ENCODE assay signal across 8 cellular contexts in the genomic region with DNA sequence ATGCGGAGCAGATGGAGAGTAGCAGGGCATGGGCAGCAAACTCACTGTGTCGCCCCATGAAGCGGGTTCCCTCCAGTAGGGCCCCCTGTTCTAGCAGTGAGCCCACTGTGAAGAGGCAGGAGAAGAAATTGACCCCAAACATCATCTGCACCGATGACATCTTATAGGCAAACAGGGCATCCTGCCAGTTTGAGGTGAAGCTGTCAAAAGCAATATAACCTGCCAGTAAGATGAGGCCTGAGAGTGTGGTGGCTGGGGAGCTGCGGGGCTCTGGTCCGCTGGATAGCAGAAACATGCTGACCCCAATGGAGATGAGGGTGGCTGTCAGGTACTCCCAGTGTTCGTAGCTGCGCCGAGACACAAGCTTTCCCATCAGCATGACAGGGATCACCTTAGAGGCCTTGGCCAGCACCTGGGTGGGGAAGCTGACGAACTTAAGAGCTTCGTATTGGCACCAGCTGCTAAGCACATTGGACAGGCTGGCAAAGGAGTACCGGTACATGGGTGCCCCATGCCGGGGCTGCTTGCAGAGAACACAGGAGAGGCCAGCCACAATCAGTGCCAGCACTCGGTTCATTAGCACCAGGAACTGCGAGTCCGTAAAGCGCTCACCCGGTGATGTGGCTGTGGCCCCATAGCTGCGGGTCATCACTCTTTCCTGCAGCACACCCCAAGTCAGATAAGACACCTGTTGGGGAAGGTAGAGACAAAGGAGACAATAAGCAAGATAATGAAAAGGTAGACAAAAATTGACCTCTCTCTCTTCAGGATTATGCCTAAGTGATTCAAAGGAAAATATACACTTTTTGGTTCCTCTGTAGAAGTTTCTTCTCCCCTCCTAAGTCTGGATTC. TPM values are rescaled to one million over a fixed set of nuclear protein-coding genes. Genes with fewer than 3 reads are reported as not detected.
DNase-seq lines count a peak whose midpoint lies in the region; ATAC-seq lines count a peak whose summit lies in the region.

No MANE protein-coding gene starts in this region.

- peaks cover 67% of the 10 kb centered on the region for H3K36me3 ChIP-seq in CD4-positive, alpha-beta memory T cell (ENCODE audit: insufficient read depth, low read length)
- H3K36me3 ChIP-seq in naive thymus-derived CD4-positive, alpha-beta T cell (ENCODE audit: control insufficient read depth in 2 of 3, insufficient read depth in 3 of 3, low read length in 3 of 3): peaks cover 20 to 69% (median 25%) of the 10 kb centered on the region in 3 experiments

- H3K27ac Mint-ChIP-seq in CD4-positive, alpha-beta memory T cell: peak overlapping the region; percentile 30 to 97 (median 90)
- H3K27ac Mint-ChIP-seq in IgD-negative memory B cell: peak overlapping the region; percentile 88 to 98 (median 93)
- peak overlapping the region; percentile 91 for H3K27ac Mint-ChIP-seq in activated T-cell treated with anti-CD3 and anti-CD28 coated beads, Interleukin-2, amount 50 U/mL, for 72 hours
- H3K27ac Mint-ChIP-seq in naive thymus-derived CD4-positive, alpha-beta T cell: peak overlapping the region; percentile 75 to 96 (median 88)

- no peak overlapping the region for H3K27ac ChIP-seq in CD4-positive, alpha-beta memory T cell (ENCODE audit: low read depth, low read length)
- H3K27ac ChIP-seq in naive thymus-derived CD4-positive, alpha-beta T cell (ENCODE audit: low read depth, low read length): peak overlapping the region; percentile 87

- CTCF ChIA-PET in CD4-positive, alpha-beta memory T cell (lab: Charles Lee; ENCODE audit: partially characterized antibody): interaction anchor here (1.2 to 8.8 kb wide), 11 partner anchors 9 to 82 kb away, joined by 3 to 82 read pairs (median 6); partner anchors contain the start of genes HSP90AB1, NFKBIE and TMEM151B
- CTCF ChIA-PET in naive thymus-derived CD4-positive, alpha-beta T cell (lab: Charles Lee): interaction anchor here (0.6 to 2.7 kb wide), 5 partner anchors 11 to 50 kb away, joined by 3 to 10 read pairs (median 3); partner anchors contain the start of gene SLC29A1

- peak in 1 of 2 donors; percentile 12 for ATAC-seq in activated T-cell treated with anti-CD3 and anti-CD28 coated beads, Interleukin-2, amount 50 U/mL, for 72 hours (replicated peaks in 1 of 2)
- no peak for ATAC-seq in naive thymus-derived CD4-positive, alpha-beta T cell
- no peak for ATAC-seq in left lobe of liver

- H3K4me1 Mint-ChIP-seq in CD4-positive, alpha-beta memory T cell: peaks cover 34 to 71% (median 46%) of the 10 kb centered on the region in 4 donors
- peaks cover 40 to 67% (median 44%) of the 10 kb centered on the region in 3 donors for H3K4me1 Mint-ChIP-seq in IgD-negative memory B cell
- peaks cover 74% of the 10 kb centered on the region for H3K4me1 Mint-ChIP-seq in activated T-cell treated with anti-CD3 and anti-CD28 coated beads, Interleukin-2, amount 50 U/mL, for 72 hours (ENCODE audit: low read depth)
- H3K4me1 Mint-ChIP-seq in naive thymus-derived CD4-positive, alpha-beta T cell: peaks cover 25 to 77% (median 66%) of the 10 kb centered on the region in 7 donors

- H3K4me1 ChIP-seq in CD4-positive, alpha-beta memory T cell (ENCODE audit: insufficient read depth, low read length): peaks cover 28% of the 10 kb centered on the region
- peaks cover 13 to 16% of the 10 kb centered on the region in 2 donors for H3K4me1 ChIP-seq in naive thymus-derived CD4-positive, alpha-beta T cell (ENCODE audit: control insufficient read depth in 2 of 2, insufficient read depth in 2 of 2, low read length in 2 of 2)

- peaks cover 33 to 70% of the 10 kb centered on the region in 2 donors for H3K36me3 Mint-ChIP-seq in CD4-positive, alpha-beta memory T cell
- peaks cover 8% of the 10 kb centered on the region for H3K36me3 Mint-ChIP-seq in IgD-negative memory B cell
- peaks cover 21 to 35% of the 10 kb centered on the region in 2 donors for H3K36me3 Mint-ChIP-seq in activated T-cell treated with anti-CD3 and anti-CD28 coated beads, Interleukin-2, amount 50 U/mL, for 72 hours (ENCODE audit: insufficient read depth in 2 of 2)
- H3K36me3 Mint-ChIP-seq in naive thymus-derived CD4-positive, alpha-beta T cell: peaks cover 8 to 49% (median 30%) of the 10 kb centered on the region in 5 donors

- H3K4me3 ChIP-seq in CD4-positive, alpha-beta memory T cell (ENCODE audit: low read length in 2 of 2): no peak overlapping the region
- no peak overlapping the region for H3K4me3 ChIP-seq in naive thymus-derived CD4-positive, alpha-beta T cell (ENCODE audit: low read length)

- H3K9me3 Mint-ChIP-seq in CD4-positive, alpha-beta memory T cell: peaks cover 0 to 5% (median 0%) of the 10 kb centered on the region in 8 donors
- H3K9me3 Mint-ChIP-seq in IgD-negative memory B cell: no peaks in the 10 kb centered on the region
- H3K9me3 Mint-ChIP-seq in activated T-cell treated with anti-CD3 and anti-CD28 coated beads, Interleukin-2, amount 50 U/mL, for 72 hours: no peaks in the 10 kb centered on the region
- H3K9me3 Mint-ChIP-seq in naive thymus-derived CD4-positive, alpha-beta T cell: peaks cover 0 to 9% (median 0%) of the 10 kb centered on the region in 11 donors

- peak overlapping the region in 7 of 8 donors; percentile 41 to 94 (median 85) for H3K4me3 Mint-ChIP-seq in CD4-positive, alpha-beta memory T cell
- peak overlapping the region; percentile 58 to 95 (median 90) for H3K4me3 Mint-ChIP-seq in IgD-negative memory B cell
- H3K4me3 Mint-ChIP-seq in activated T-cell treated with anti-CD3 and anti-CD28 coated beads, Interleukin-2, amount 50 U/mL, for 72 hours: peak overlapping the region; percentile 90 to 97
- H3K4me3 Mint-ChIP-seq in naive thymus-derived CD4-positive, alpha-beta T cell: peak overlapping the region; percentile 78 to 93 (median 86)

- POLR2A ChIA-PET in CD4-positive, alpha-beta memory T cell (lab: Charles Lee; ENCODE audit: partially characterized antibody): interaction anchor here (2.4 to 5.9 kb wide), 5 partner anchors 8 to 31 kb away, joined by 7 to 217 read pairs (median 23); partner anchors contain the start of genes HSP90AB1, NFKBIE and SLC29A1
- POLR2A ChIA-PET in naive thymus-derived CD4-positive, alpha-beta T cell (lab: Charles Lee): interaction anchor here (3.3 to 4.7 kb wide), 2 partner anchors 9 to 10 kb away, joined by 12 to 142 read pairs; partner anchors contain the start of genes HSP90AB1 and NFKBIE

- no peaks in the 10 kb centered on the region for H3K27me3 ChIP-seq in CD4-positive, alpha-beta memory T cell (ENCODE audit: insufficient read depth, low read length)
- no peaks in the 10 kb centered on the region for H3K27me3 ChIP-seq in naive thymus-derived CD4-positive, alpha-beta T cell (ENCODE audit: control insufficient read depth in 2 of 2, insufficient read depth in 2 of 2, low read length in 2 of 2)

- DNase-seq in CD4-positive, alpha-beta memory T cell: no peak
- peak in 1 of 2 donors; percentile 55 for DNase-seq in activated T-cell treated with anti-CD3 and anti-CD28 coated beads, Interleukin-2, amount 50 U/mL, for 72 hours
- no peak for DNase-seq in naive thymus-derived CD4-positive, alpha-beta T cell
- DNase-seq in NCI-H2107 treated with DMSO at 0.1 percent for 48 hours (lab: John Stamatoyannopoulos, UW; ENCODE audit: unreplicated experiment) (no peak), DMS153 (lab: John Stamatoyannopoulos, UW) (no peak), NCI-H1417 (lab: John Stamatoyannopoulos, UW) (no peak), left lobe of liver (ENCODE audit: low spot score) (no peak)

- H3K27me3 Mint-ChIP-seq in CD4-positive, alpha-beta memory T cell: no peaks in the 10 kb centered on the region
- H3K27me3 Mint-ChIP-seq in IgD-negative memory B cell: peaks cover 3% of the 10 kb centered on the region
- no peaks in the 10 kb centered on the region for H3K27me3 Mint-ChIP-seq in activated T-cell treated with anti-CD3 and anti-CD28 coated beads, Interleukin-2, amount 50 U/mL, for 72 hours (ENCODE audit: low read depth)
- no peaks in the 10 kb centered on the region for H3K27me3 Mint-ChIP-seq in naive thymus-derived CD4-positive, alpha-beta T cell

- H3K9me3 ChIP-seq in CD4-positive, alpha-beta memory T cell (ENCODE audit: control insufficient read depth in 1 of 2, low read length in 2 of 2): no peaks in the 10 kb centered on the region
- no peaks in the 10 kb centered on the region for H3K9me3 ChIP-seq in naive thymus-derived CD4-positive, alpha-beta T cell (ENCODE audit: control insufficient read depth in 2 of 3, low read length in 3 of 3)

- intact Hi-C loops in CD4-positive, alpha-beta memory T cell (cut with micrococcal nuclease): no loop called here
- intact Hi-C loops in naive thymus-derived CD4-positive, alpha-beta T cell (cut with micrococcal nuclease): loop anchor here in 1 of 2 donors (5.0 kb wide), 1 partner anchor 1803 kb away; the partner anchor contains the start of gene TRERF1

RNA-seq across cellular contexts. Expression of gene SLC35B2, which starts 2.1 kb away (rescaled TPM):
- 10 to 100 TPM; 20.7 to 20.9 TPM for total RNA-seq in CD4-positive, alpha-beta memory T cell
- 10 to 100 TPM; 41.6 to 65.3 TPM for polyA plus RNA-seq in CD4-positive, alpha-beta memory T cell
- polyA plus RNA-seq in IgD-negative memory B cell: 42.6 TPM
- total RNA-seq in activated T-cell treated with anti-CD3 and anti-CD28 coated beads, Interleukin-2, amount 50 U/mL, for 72 hours: 10 to 100 TPM; 13.9 to 16.9 TPM
- 10 to 100 TPM in 4 of 5 experiments, 1 to 10 TPM in 1; 10.0 to 32.1 (median 17.6) TPM for total RNA-seq in naive thymus-derived CD4-positive, alpha-beta T cell
- polyA plus RNA-seq in naive thymus-derived CD4-positive, alpha-beta T cell: 10 to 100 TPM; 24.5 to 41.7 TPM
- 18.4 TPM for total RNA-seq in left lobe of liver

RNA-seq across cellular contexts. Expression of gene HSP90AB1, which starts 8.3 kb away (rescaled TPM):
- 100 to 1,000 TPM; 303 to 324 TPM for total RNA-seq in CD4-positive, alpha-beta memory T cell
- 100 to 1,000 TPM; 384 to 432 TPM for polyA plus RNA-seq in CD4-positive, alpha-beta memory T cell
- 435 TPM for polyA plus RNA-seq in IgD-negative memory B cell
- total RNA-seq in activated T-cell treated with anti-CD3 and anti-CD28 coated beads, Interleukin-2, amount 50 U/mL, for 72 hours: 1,000 to 10,000 TPM in 1 of 2 donors, 100 to 1,000 TPM in 1; 915 to 1,109 TPM
- total RNA-seq in naive thymus-derived CD4-positive, alpha-beta T cell: 100 to 1,000 TPM; 345 to 750 (median 366) TPM
- polyA plus RNA-seq in naive thymus-derived CD4-positive, alpha-beta T cell: 100 to 1,000 TPM; 422 to 558 TPM
- total RNA-seq in left lobe of liver: 187 TPM

RNA-seq across cellular contexts. Expression of gene NFKBIE, which starts 10.2 kb away (rescaled TPM):
- total RNA-seq in CD4-positive, alpha-beta memory T cell: 10 to 100 TPM; 12.7 to 15.0 TPM
- 1 to 10 TPM; 8.0 to 8.3 TPM for polyA plus RNA-seq in CD4-positive, alpha-beta memory T cell
- polyA plus RNA-seq in IgD-negative memory B cell: 23.5 TPM
- 10 to 100 TPM; 18.1 to 19.8 TPM for total RNA-seq in activated T-cell treated with anti-CD3 and anti-CD28 coated beads, Interleukin-2, amount 50 U/mL, for 72 hours
- total RNA-seq in naive thymus-derived CD4-positive, alpha-beta T cell: 10 to 100 TPM in 4 of 5 experiments, 1 to 10 TPM in 1; 8.3 to 53.4 (median 29.4) TPM
- polyA plus RNA-seq in naive thymus-derived CD4-positive, alpha-beta T cell: 1 to 10 TPM; 2.3 to 4.9 TPM
- 2.8 TPM for total RNA-seq in left lobe of liver

RNA-seq across cellular contexts. Expression of gene TMEM151B, which starts 15.1 kb away (rescaled TPM):
- not detected for total RNA-seq in CD4-positive, alpha-beta memory T cell
- not detected for polyA plus RNA-seq in CD4-positive, alpha-beta memory T cell
- polyA plus RNA-seq in IgD-negative memory B cell: not detected
- under 1 TPM in 1 of 2 donors, not detected in 1; 0.25 TPM for total RNA-seq in activated T-cell treated with anti-CD3 and anti-CD28 coated beads, Interleukin-2, amount 50 U/mL, for 72 hours
- not detected for total RNA-seq in naive thymus-derived CD4-positive, alpha-beta T cell
- polyA plus RNA-seq in naive thymus-derived CD4-positive, alpha-beta T cell: under 1 TPM in 1 of 2 donors, not detected in 1; 0.22 TPM
- not detected for total RNA-seq in left lobe of liver

RNA-seq across cellular contexts. Expression of gene SLC29A1, which starts 31.8 kb away (rescaled TPM):
- 1 to 10 TPM; 2.1 to 3.1 TPM for total RNA-seq in CD4-positive, alpha-beta memory T cell
- polyA plus RNA-seq in CD4-positive, alpha-beta memory T cell: 1 to 10 TPM; 3.4 to 3.7 TPM
- polyA plus RNA-seq in IgD-negative memory B cell: 5.4 TPM
- total RNA-seq in activated T-cell treated with anti-CD3 and anti-CD28 coated beads, Interleukin-2, amount 50 U/mL, for 72 hours: 10 to 100 TPM; 21.7 to 28.0 TPM
- total RNA-seq in naive thymus-derived CD4-positive, alpha-beta T cell: 10 to 100 TPM in 1 of 5 experiments, 1 to 10 TPM in 2, under 1 TPM in 2; 0.84 to 41.1 (median 1.8) TPM
- 1 to 10 TPM in 1 of 2 donors, under 1 TPM in 1; 0.95 to 2.0 TPM for polyA plus RNA-seq in naive thymus-derived CD4-positive, alpha-beta T cell
- 37.5 TPM for total RNA-seq in left lobe of liver
